In genomic region chr2:147297820-147298219, GRCh38 we compare ENCODE assay signal across 11 cellular contexts.
DNase-seq lines count a peak whose midpoint lies in the region; ATAC-seq lines count a peak whose summit lies in the region.
"Had no signal": no experiment of that assay in that cellular context is flagged by ENCODE, and none has a peak within 500 bp of the region (broad histone marks: within the 10 kb centered on the region; RNA-seq: fewer than 3 reads in every experiment).

No MANE protein-coding gene starts in this region.

- peaks cover 19% of the 10 kb centered on the region for H3K36me3 Mint-ChIP-seq in activated CD8-positive, alpha-beta memory T cell treated with anti-CD3 and anti-CD28 coated beads, Interleukin-2, amount 10 ng/mL, durations not matched to agents 7 days and 5 days

- CTCF ChIA-PET in activated CD8-positive, alpha-beta memory T cell treated with anti-CD3 and anti-CD28 coated beads, Interleukin-2, amount 10 ng/mL, durations not matched to agents 7 days and 5 days (lab: Charles Lee) = no interaction called here

- in situ Hi-C loops in HAP-1 (cut with MboI; ENCODE audit: low sequenced_read_pairs) = no loop called here

- peaks cover 2% of the 10 kb centered on the region for H3K9me3 Mint-ChIP-seq in activated CD8-positive, alpha-beta memory T cell treated with anti-CD3 and anti-CD28 coated beads, Interleukin-2, amount 10 ng/mL, durations not matched to agents 7 days and 5 days (ENCODE audit: low read depth)

- H3K4me1 ChIP-seq in HAP-1 = peaks cover 9% of the 10 kb centered on the region
- H3K4me1 ChIP-seq: upper lobe of right lung had no signal

- no peaks in the 10 kb centered on the region for H3K27me3 Mint-ChIP-seq in activated CD8-positive, alpha-beta memory T cell treated with anti-CD3 and anti-CD28 coated beads, Interleukin-2, amount 10 ng/mL, durations not matched to agents 7 days and 5 days
- H3K27me3 Mint-ChIP-seq: IgD-negative memory B cell had no signal

- peak; percentile 61 for DNase-seq in activated CD8-positive, alpha-beta memory T cell treated with anti-CD3 and anti-CD28 coated beads, Interleukin-2, amount 10 ng/mL, durations not matched to agents 7 days and 5 days
- no peak for DNase-seq in activated CD8-positive, alpha-beta memory T cell treated with anti-CD3 and anti-CD28 coated beads for 24 hours
- peak; percentile 7 for DNase-seq in activated CD4-positive, alpha-beta T cell treated with anti-CD3 and anti-CD28 coated beads, Interleukin-2, amount 50 U/mL, for 1 hour
- no peak for DNase-seq in stimulated activated naive CD8-positive, alpha-beta T cell treated with anti-CD3 and anti-CD28 coated beads, Interleukin-15, Interleukin-2, amounts not matched to agents 100 U/mL and 50 U/mL, for 24 hours
- no peak for DNase-seq in HAP-1 (ENCODE audit: low spot score in 2 of 2)
- no peak for DNase-seq in NCI-H345 (lab: John Stamatoyannopoulos, UW)
- no peak for DNase-seq in NCI-H1930 (lab: John Stamatoyannopoulos, UW)
- DNase-seq: upper lobe of right lung had no signal

- H3K36me3 ChIP-seq in HAP-1 (replicated peaks) = no peaks in the 10 kb centered on the region
- H3K36me3 ChIP-seq: upper lobe of right lung had no signal

- no peak overlapping the region for H3K4me3 ChIP-seq in HAP-1
- H3K4me3 ChIP-seq: upper lobe of right lung had no signal

- peak; percentile 89 for ATAC-seq in activated CD8-positive, alpha-beta memory T cell treated with anti-CD3 and anti-CD28 coated beads, Interleukin-2, amount 10 ng/mL, durations not matched to agents 7 days and 5 days
- peak; percentile 93 for ATAC-seq in HG02981 (IDR thresholded peaks at IDR 0.05; ENCODE audit: unreplicated experiment)
- ATAC-seq in stimulated activated naive CD8-positive, alpha-beta T cell treated with anti-CD3 and anti-CD28 coated beads, Interleukin-15, Interleukin-2, amounts not matched to agents 100 U/mL and 50 U/mL, for 24 hours = peak; percentile 68
- ATAC-seq: upper lobe of right lung had no signal

- peak overlapping the region; percentile 77 for H3K27ac Mint-ChIP-seq in activated CD8-positive, alpha-beta memory T cell treated with anti-CD3 and anti-CD28 coated beads, Interleukin-2, amount 10 ng/mL, durations not matched to agents 7 days and 5 days

- no peaks in the 10 kb centered on the region for H3K27me3 ChIP-seq in HAP-1 (ENCODE audit: low read depth)
- H3K27me3 ChIP-seq: upper lobe of right lung had no signal

- H3K4me1 Mint-ChIP-seq in activated CD8-positive, alpha-beta memory T cell treated with anti-CD3 and anti-CD28 coated beads, Interleukin-2, amount 10 ng/mL, durations not matched to agents 7 days and 5 days = peaks cover 44% of the 10 kb centered on the region
- H3K4me1 Mint-ChIP-seq: neural crest cell had no signal

- no peaks in the 10 kb centered on the region for H3K9me3 ChIP-seq in HAP-1
- H3K9me3 ChIP-seq: upper lobe of right lung had no signal

- H3K4me3 Mint-ChIP-seq in activated CD8-positive, alpha-beta memory T cell treated with anti-CD3 and anti-CD28 coated beads, Interleukin-2, amount 10 ng/mL, durations not matched to agents 7 days and 5 days = no peak overlapping the region
- H3K4me3 Mint-ChIP-seq: neural crest cell had no signal

Comparison
In these comparisons a context has a peak if more than half of its experiments do, and no peak if none do; other contexts are left out.
1. DNase-seq: peak in activated CD8-positive, alpha-beta memory T cell treated with anti-CD3 and anti-CD28 coated beads, Interleukin-2, amount 10 ng/mL, durations not matched to agents 7 days and 5 days (single experiment) and activated CD4-positive, alpha-beta T cell treated with anti-CD3 and anti-CD28 coated beads, Interleukin-2, amount 50 U/mL, for 1 hour (single experiment); none in activated CD8-positive, alpha-beta memory T cell treated with anti-CD3 and anti-CD28 coated beads for 24 hours (single experiment), stimulated activated naive CD8-positive, alpha-beta T cell treated with anti-CD3 and anti-CD28 coated beads, Interleukin-15, Interleukin-2, amounts not matched to agents 100 U/mL and 50 U/mL, for 24 hours (single experiment), HAP-1 (0 of 2), NCI-H345 (single experiment) and NCI-H1930 (0 of 2).
2. Peak in every context shown above with its lines, with median percentiles within 50 percentile points of each other: ATAC-seq.